Comparison of ENCODE assay signal across 1 cellular context in the genomic region with DNA sequence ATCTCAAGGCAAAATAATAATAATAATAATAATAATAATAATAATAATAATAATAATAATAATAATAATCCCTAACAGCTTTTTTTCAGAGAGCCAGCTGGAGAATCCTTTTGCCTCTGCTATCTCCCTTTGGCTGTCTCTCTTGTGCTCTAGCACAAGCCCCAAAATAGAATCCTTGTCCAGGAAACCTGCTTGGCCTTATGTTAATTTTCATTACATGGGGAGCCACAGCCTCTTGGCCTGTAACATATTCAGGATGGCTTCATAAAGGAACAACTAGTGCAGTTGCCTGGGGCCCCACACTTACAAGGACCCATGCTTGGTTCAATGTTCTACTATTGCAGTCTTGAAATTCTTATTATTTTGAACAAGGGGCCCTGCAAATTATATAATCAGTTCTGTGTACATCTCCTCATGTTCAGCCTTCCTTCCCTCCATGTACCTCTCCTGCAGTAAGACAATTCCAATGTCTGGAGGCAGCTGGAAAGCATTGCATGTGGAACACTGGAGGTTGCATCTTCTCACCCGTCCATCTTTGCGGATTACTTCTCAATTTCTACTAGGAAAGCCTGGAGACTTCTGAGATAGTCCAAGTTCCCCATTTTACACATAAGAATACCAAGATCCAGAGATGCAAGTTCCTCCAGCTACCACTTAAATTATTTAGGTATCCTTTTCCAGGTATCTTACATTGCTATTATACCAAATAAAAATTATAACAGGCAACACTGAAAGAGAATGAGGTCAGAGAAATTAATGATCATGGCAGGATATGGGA.
TF ChIP-seq lines count a peak whose summit lies in the region.

No MANE protein-coding gene starts in this region.

TF ChIP-seq in GM23338, 12 proteins besides CTCF, POLR2A, EP300 and RAD21 (continued from another document):
- TF ChIP-seq, protein P1, sequence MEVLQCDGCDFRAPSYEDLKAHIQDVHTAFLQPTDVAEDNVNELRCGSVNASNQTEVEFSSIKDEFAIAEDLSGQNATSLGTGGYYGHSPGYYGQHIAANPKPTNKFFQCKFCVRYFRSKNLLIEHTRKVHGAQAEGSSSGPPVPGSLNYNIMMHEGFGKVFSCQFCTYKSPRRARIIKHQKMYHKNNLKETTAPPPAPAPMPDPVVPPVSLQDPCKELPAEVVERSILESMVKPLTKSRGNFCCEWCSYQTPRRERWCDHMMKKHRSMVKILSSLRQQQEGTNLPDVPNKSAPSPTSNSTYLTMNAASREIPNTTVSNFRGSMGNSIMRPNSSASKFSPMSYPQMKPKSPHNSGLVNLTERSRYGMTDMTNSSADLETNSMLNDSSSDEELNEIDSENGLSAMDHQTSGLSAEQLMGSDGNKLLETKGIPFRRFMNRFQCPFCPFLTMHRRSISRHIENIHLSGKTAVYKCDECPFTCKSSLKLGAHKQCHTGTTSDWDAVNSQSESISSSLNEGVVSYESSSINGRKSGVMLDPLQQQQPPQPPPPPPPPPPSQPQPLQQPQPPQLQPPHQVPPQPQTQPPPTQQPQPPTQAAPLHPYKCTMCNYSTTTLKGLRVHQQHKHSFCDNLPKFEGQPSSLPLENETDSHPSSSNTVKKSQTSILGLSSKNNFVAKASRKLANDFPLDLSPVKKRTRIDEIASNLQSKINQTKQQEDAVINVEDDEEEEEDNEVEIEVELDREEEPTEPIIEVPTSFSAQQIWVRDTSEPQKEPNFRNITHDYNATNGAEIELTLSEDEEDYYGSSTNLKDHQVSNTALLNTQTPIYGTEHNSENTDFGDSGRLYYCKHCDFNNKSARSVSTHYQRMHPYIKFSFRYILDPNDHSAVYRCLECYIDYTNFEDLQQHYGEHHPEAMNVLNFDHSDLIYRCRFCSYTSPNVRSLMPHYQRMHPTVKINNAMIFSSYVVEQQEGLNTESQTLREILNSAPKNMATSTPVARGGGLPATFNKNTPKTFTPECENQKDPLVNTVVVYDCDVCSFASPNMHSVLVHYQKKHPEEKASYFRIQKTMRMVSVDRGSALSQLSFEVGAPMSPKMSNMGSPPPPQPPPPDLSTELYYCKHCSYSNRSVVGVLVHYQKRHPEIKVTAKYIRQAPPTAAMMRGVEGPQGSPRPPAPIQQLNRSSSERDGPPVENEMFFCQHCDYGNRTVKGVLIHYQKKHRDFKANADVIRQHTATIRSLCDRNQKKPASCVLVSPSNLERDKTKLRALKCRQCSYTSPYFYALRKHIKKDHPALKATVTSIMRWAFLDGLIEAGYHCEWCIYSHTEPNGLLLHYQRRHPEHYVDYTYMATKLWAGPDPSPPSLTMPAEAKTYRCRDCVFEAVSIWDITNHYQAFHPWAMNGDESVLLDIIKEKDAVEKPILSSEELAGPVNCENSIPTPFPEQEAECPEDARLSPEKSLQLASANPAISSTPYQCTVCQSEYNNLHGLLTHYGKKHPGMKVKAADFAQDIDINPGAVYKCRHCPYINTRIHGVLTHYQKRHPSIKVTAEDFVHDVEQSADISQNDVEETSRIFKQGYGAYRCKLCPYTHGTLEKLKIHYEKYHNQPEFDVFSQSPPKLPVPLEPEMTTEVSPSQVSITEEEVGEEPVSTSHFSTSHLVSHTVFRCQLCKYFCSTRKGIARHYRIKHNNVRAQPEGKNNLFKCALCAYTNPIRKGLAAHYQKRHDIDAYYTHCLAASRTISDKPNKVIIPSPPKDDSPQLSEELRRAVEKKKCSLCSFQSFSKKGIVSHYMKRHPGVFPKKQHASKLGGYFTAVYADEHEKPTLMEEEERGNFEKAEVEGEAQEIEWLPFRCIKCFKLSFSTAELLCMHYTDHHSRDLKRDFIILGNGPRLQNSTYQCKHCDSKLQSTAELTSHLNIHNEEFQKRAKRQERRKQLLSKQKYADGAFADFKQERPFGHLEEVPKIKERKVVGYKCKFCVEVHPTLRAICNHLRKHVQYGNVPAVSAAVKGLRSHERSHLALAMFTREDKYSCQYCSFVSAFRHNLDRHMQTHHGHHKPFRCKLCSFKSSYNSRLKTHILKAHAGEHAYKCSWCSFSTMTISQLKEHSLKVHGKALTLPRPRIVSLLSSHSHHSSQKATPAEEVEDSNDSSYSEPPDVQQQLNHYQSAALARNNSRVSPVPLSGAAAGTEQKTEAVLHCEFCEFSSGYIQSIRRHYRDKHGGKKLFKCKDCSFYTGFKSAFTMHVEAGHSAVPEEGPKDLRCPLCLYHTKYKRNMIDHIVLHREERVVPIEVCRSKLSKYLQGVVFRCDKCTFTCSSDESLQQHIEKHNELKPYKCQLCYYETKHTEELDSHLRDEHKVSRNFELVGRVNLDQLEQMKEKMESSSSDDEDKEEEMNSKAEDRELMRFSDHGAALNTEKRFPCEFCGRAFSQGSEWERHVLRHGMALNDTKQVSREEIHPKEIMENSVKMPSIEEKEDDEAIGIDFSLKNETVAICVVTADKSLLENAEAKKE (CRISPR knock-in tag; IDR thresholded peaks at IDR 0.05): no peak
- TF ChIP-seq STAT1 (IDR thresholded peaks at IDR 0.05; ENCODE audit: unreplicated experiment) (no peak), EZH2 (IDR thresholded peaks at IDR 0.05; ENCODE audit: low read depth, unreplicated experiment) (no peak), ZNF331 (CRISPR knock-in tag; IDR thresholded peaks at IDR 0.05; ENCODE audit: low read depth) (no peak), CREB1 (CRISPR knock-in tag; IDR thresholded peaks at IDR 0.05; ENCODE audit: low read depth) (no peak), EZH2phosphoT487 (IDR thresholded peaks at IDR 0.05; ENCODE audit: unreplicated experiment) (no peak), NANOG (IDR thresholded peaks at IDR 0.05; ENCODE audit: borderline replicate concordance) (no peak), ZNF114 (CRISPR knock-in tag; IDR thresholded peaks at IDR 0.05) (no peak)
- TF ChIP-seq, protein P2, sequence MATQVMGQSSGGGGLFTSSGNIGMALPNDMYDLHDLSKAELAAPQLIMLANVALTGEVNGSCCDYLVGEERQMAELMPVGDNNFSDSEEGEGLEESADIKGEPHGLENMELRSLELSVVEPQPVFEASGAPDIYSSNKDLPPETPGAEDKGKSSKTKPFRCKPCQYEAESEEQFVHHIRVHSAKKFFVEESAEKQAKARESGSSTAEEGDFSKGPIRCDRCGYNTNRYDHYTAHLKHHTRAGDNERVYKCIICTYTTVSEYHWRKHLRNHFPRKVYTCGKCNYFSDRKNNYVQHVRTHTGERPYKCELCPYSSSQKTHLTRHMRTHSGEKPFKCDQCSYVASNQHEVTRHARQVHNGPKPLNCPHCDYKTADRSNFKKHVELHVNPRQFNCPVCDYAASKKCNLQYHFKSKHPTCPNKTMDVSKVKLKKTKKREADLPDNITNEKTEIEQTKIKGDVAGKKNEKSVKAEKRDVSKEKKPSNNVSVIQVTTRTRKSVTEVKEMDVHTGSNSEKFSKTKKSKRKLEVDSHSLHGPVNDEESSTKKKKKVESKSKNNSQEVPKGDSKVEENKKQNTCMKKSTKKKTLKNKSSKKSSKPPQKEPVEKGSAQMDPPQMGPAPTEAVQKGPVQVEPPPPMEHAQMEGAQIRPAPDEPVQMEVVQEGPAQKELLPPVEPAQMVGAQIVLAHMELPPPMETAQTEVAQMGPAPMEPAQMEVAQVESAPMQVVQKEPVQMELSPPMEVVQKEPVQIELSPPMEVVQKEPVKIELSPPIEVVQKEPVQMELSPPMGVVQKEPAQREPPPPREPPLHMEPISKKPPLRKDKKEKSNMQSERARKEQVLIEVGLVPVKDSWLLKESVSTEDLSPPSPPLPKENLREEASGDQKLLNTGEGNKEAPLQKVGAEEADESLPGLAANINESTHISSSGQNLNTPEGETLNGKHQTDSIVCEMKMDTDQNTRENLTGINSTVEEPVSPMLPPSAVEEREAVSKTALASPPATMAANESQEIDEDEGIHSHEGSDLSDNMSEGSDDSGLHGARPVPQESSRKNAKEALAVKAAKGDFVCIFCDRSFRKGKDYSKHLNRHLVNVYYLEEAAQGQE (IDR thresholded peaks at IDR 0.05; ENCODE audit: unreplicated experiment): no peak
- TF ChIP-seq, protein P3, sequence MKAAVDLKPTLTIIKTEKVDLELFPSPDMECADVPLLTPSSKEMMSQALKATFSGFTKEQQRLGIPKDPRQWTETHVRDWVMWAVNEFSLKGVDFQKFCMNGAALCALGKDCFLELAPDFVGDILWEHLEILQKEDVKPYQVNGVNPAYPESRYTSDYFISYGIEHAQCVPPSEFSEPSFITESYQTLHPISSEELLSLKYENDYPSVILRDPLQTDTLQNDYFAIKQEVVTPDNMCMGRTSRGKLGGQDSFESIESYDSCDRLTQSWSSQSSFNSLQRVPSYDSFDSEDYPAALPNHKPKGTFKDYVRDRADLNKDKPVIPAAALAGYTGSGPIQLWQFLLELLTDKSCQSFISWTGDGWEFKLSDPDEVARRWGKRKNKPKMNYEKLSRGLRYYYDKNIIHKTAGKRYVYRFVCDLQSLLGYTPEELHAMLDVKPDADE (IDR thresholded peaks at IDR 0.05): no peak
